ENCODE assay signal across 30 cellular contexts in the genomic region with DNA sequence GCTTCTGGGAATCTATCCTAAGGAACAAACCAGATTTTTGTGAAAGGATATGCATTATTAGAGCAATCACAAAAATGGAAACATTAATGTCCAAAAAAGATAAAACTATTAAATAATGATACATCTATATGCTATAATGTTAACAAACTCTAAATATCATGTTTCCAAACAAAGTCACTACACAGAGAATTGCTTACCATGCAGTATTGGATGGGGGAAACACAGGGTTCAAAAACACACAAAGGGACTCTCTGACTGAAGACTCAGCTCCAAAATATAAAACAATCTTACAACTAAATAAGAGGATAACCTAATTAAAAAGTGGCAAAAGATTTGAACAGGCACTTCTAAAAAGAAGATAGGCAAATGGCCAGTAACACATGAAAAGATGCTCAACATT.
"Had no signal": no experiment of that assay in that cellular context is flagged by ENCODE, and none has a peak within 500 bp of the region (broad histone marks: within the 10 kb centered on the region; RNA-seq: fewer than 3 reads in every experiment).

No MANE protein-coding gene starts in this region.

- FAIRE-seq: frontal cortex had no signal

- H3K9me3 ChIP-seq: ascending aorta, breast epithelium, colonic mucosa, heart left ventricle had no signal

- DNase-seq: activated B cell treated with CpG ODN at 0.5 μM for 24 hours; activated CD4-positive, alpha-beta T cell treated with anti-CD3 and anti-CD28 coated beads for 48 hours; activated CD4-positive, alpha-beta T cell treated with anti-CD3 and anti-CD28 coated beads, Interleukin-2, amount 50 U/mL, for 1 hour; activated CD4-positive, alpha-beta T cell treated with anti-CD3 and anti-CD28 coated beads, Interleukin-2, amount 50 U/mL, for 48 hours; activated CD8-positive, alpha-beta memory T cell treated with anti-CD3 and anti-CD28 coated beads, Interleukin-2, amount 50 U/mL, for 48 hours; activated gamma-delta T cell; activated naive CD4-positive, alpha-beta T cell; activated naive CD4-positive, alpha-beta T cell treated with anti-CD3 and anti-CD28 coated beads, Interleukin-2, amount 10 ng/mL, durations not matched to agents 7 days and 5 days; activated naive CD8-positive, alpha-beta T cell treated with anti-CD3 and anti-CD28 coated beads, Interleukin-2, amount 10 ng/mL, durations not matched to agents 7 days and 5 days; activated T-cell treated with anti-CD3 and anti-CD28 coated beads for 4 hours; activated T-cell treated with anti-CD3 and anti-CD28 coated beads, Interleukin-2, amount 50 U/mL, for 24 hours; activated T-cell treated with anti-CD3 and anti-CD28 coated beads, Interleukin-2, amount 50 U/mL, for 72 hours; central memory CD4-positive, alpha-beta T cell; cerebellar nuclear complex; colonic mucosa; effector CD8-positive, alpha-beta T cell; foreskin fibroblast; glutamatergic neuron; heart left ventricle; T-helper 17 cell; T1000; WERI-Rb-1 had no signal

- H3K36me3 ChIP-seq: ascending aorta, breast epithelium, cardiac muscle cell, colonic mucosa, heart left ventricle, WERI-Rb-1 had no signal

- H3K27me3 ChIP-seq: ascending aorta, breast epithelium, cardiac muscle cell, colonic mucosa had no signal

- H3K4me1 ChIP-seq: ascending aorta, breast epithelium, colonic mucosa had no signal

- H3K27ac ChIP-seq: ascending aorta, breast epithelium, cardiac muscle cell, colonic mucosa, heart left ventricle, WERI-Rb-1 had no signal

- H3K4me3 Mint-ChIP-seq: activated T-cell treated with anti-CD3 and anti-CD28 coated beads, Interleukin-2, amount 50 U/mL, for 24 hours; brain had no signal

- H3K9me3 Mint-ChIP-seq: activated T-cell treated with anti-CD3 and anti-CD28 coated beads, Interleukin-2, amount 50 U/mL, for 24 hours had no signal

- ATAC-seq: activated CD4-positive, CD25-positive, alpha-beta regulatory T cell treated with anti-CD3 and anti-CD28 coated beads, Interleukin-2, amount 50 U/mL, for 24 hours; activated naive CD4-positive, alpha-beta T cell treated with anti-CD3 and anti-CD28 coated beads, Interleukin-2, amount 50 U/mL, for 72 hours; activated T-cell treated with anti-CD3 and anti-CD28 coated beads, Interleukin-2, amount 50 U/mL, for 72 hours; esophagus mucosa; heart left ventricle; T-helper 17 cell had no signal

- H3K4me1 Mint-ChIP-seq: brain had no signal

- H3K4me3 ChIP-seq: ascending aorta, breast epithelium, cardiac muscle cell, colonic mucosa, heart left ventricle had no signal

- H3K36me3 Mint-ChIP-seq: brain had no signal

- H3K27me3 Mint-ChIP-seq: activated B cell treated with CpG ODN at 0.5 μM for 24 hours had no signal

- H3K27ac Mint-ChIP-seq: activated naive CD4-positive, alpha-beta T cell treated with anti-CD3 and anti-CD28 coated beads, Interleukin-2, amount 50 U/mL, for 72 hours; activated T-cell treated with anti-CD3 and anti-CD28 coated beads, Interleukin-2, amount 50 U/mL, for 24 hours; activated T-cell treated with anti-CD3 and anti-CD28 coated beads, Interleukin-2, amount 50 U/mL, for 72 hours; brain; T-helper 17 cell had no signal
